ENCODE assay signal across 21 cellular contexts in the genomic region with DNA sequence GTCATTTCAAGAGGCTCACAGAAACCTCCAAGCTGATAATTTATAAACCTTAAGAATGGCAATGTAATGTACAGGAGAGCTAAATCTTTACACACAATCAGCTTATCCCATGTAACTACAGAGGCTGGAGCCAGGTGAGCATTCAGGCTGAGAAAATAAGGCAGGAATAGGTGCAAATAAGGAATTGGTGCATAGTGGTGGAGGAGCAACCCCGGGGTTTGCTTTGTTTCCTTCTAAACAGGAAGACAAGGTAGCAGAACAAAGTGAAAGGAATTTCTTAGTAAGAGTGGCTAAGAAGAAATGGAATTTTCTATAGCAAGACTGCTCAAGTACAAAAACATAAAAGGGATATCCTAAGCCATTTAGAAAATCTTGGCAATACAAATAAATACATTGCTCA.
A peak's percentile ranks its signal among the peaks of the same experiment; 100 is the strongest.
DNase-seq lines count a peak whose midpoint lies in the region; ATAC-seq, FAIRE-seq and TF ChIP-seq lines count a peak whose summit lies in the region.
"Had no signal": no experiment of that assay in that cellular context is flagged by ENCODE, and none has a peak within 500 bp of the region (broad histone marks: within the 10 kb centered on the region; RNA-seq: fewer than 3 reads in every experiment).

No MANE protein-coding gene starts in this region.

- H3K27me3 Mint-ChIP-seq in activated T-cell treated with anti-CD3 and anti-CD28 coated beads, Interleukin-2, amount 50 U/mL, for 72 hours (ENCODE audit: low read depth), result no peaks in the 10 kb centered on the region
- H3K27me3 Mint-ChIP-seq in T-helper 17 cell, result no peaks in the 10 kb centered on the region
- H3K27me3 Mint-ChIP-seq in effector memory CD8-positive, alpha-beta T cell, result no peaks in the 10 kb centered on the region
- H3K27me3 Mint-ChIP-seq in naive thymus-derived CD4-positive, alpha-beta T cell, result no peaks in the 10 kb centered on the region
- H3K27me3 Mint-ChIP-seq: CD8-positive, alpha-beta memory T cell had no signal

- H3K27ac Mint-ChIP-seq in activated T-cell treated with anti-CD3 and anti-CD28 coated beads, Interleukin-2, amount 50 U/mL, for 72 hours, result peak overlapping the region; percentile 21
- H3K27ac Mint-ChIP-seq in T-helper 17 cell, result peak overlapping the region; percentile 72
- peak overlapping the region in 1 of 2 donors; percentile 11 for H3K27ac Mint-ChIP-seq in effector memory CD8-positive, alpha-beta T cell
- no peak overlapping the region for H3K27ac Mint-ChIP-seq in naive thymus-derived CD4-positive, alpha-beta T cell

- no peak for TF ChIP-seq CTCF in kidney (IDR thresholded peaks at IDR 0.05; ENCODE audit: borderline replicate concordance, extremely low read depth, insufficient read depth)

- H3K27ac ChIP-seq in naive thymus-derived CD4-positive, alpha-beta T cell (ENCODE audit: low read depth, low read length), result no peak overlapping the region
- no peak overlapping the region for H3K27ac ChIP-seq in kidney (ENCODE audit: low read depth in 2 of 2, low read length in 2 of 2)
- H3K27ac ChIP-seq: A549, BLaER1 had no signal

- H3K27me3 ChIP-seq in naive thymus-derived CD4-positive, alpha-beta T cell (ENCODE audit: control insufficient read depth in 2 of 2, insufficient read depth in 2 of 2, low read length in 2 of 2), result no peaks in the 10 kb centered on the region
- H3K27me3 ChIP-seq: BLaER1 had no signal

- no peak overlapping the region for H3K4me3 ChIP-seq in naive thymus-derived CD4-positive, alpha-beta T cell (ENCODE audit: low read length)
- no peak overlapping the region for H3K4me3 ChIP-seq in kidney (ENCODE audit: low read length in 2 of 2)
- H3K4me3 ChIP-seq: A549, BLaER1 had no signal

- POLR2A ChIA-PET in naive thymus-derived CD4-positive, alpha-beta T cell (lab: Charles Lee), result no interaction called here

- no peaks in the 10 kb centered on the region for H3K36me3 ChIP-seq in naive thymus-derived CD4-positive, alpha-beta T cell (ENCODE audit: control insufficient read depth in 2 of 3, insufficient read depth in 3 of 3, low read length in 3 of 3)
- H3K36me3 ChIP-seq in kidney (ENCODE audit: control insufficient read depth in 1 of 2, insufficient read depth in 2 of 2, low read length in 2 of 2), result no peaks in the 10 kb centered on the region
- H3K36me3 ChIP-seq: BLaER1 had no signal

- intact Hi-C loops in naive thymus-derived CD4-positive, alpha-beta T cell (cut with micrococcal nuclease), result no loop called here
- intact Hi-C loops in kidney (cut with DNase I), result no loop called here

- DNase-seq in activated T-cell treated with anti-CD3 and anti-CD28 coated beads, Interleukin-2, amount 50 U/mL, for 72 hours, result no peak
- DNase-seq in activated T-cell treated with anti-CD3 and anti-CD28 coated beads for 4 hours (no peak), T-helper 17 cell (no peak), Ammon's horn (ENCODE audit: low spot score) (no peak), kidney (no peak)
- DNase-seq in effector memory CD8-positive, alpha-beta T cell, result no peak
- no peak for DNase-seq in naive thymus-derived CD4-positive, alpha-beta T cell
- DNase-seq: CD8-positive, alpha-beta memory T cell; DMS53; KG1; NCI-H1105 treated with DMSO at 0.1 percent for 48 hours; NCI-H1694 treated with DMSO at 0.1 percent for 48 hours; NCI-H2107; NCI-H510A; NCI-H774; SHP77 had no signal

- peak overlapping the region; percentile 54 to 72 for H3K4me3 Mint-ChIP-seq in activated T-cell treated with anti-CD3 and anti-CD28 coated beads, Interleukin-2, amount 50 U/mL, for 72 hours
- H3K4me3 Mint-ChIP-seq in T-helper 17 cell, result no peak overlapping the region
- H3K4me3 Mint-ChIP-seq in effector memory CD8-positive, alpha-beta T cell, result peak overlapping the region in 1 of 2 donors; percentile 4
- H3K4me3 Mint-ChIP-seq in naive thymus-derived CD4-positive, alpha-beta T cell, result peak overlapping the region in 6 of 10 donors; percentile 14 to 47 (median 28)

- CTCF ChIA-PET in naive thymus-derived CD4-positive, alpha-beta T cell (lab: Charles Lee), result interaction anchor here (0.9 kb wide), 1 partner anchor 12 kb away, joined by 3 read pairs; no protein-coding TSS in a partner anchor

- peaks cover 28% of the 10 kb centered on the region for H3K4me1 Mint-ChIP-seq in activated T-cell treated with anti-CD3 and anti-CD28 coated beads, Interleukin-2, amount 50 U/mL, for 72 hours (ENCODE audit: low read depth)
- peaks cover 26% of the 10 kb centered on the region for H3K4me1 Mint-ChIP-seq in T-helper 17 cell
- peaks cover 20 to 22% of the 10 kb centered on the region in 2 donors for H3K4me1 Mint-ChIP-seq in effector memory CD8-positive, alpha-beta T cell (ENCODE audit: low read depth in 2 of 2)
- H3K4me1 Mint-ChIP-seq in naive thymus-derived CD4-positive, alpha-beta T cell, result peaks cover 9 to 81% (median 55%) of the 10 kb centered on the region in 7 donors

- peaks cover 0 to 2% of the 10 kb centered on the region in 2 donors for H3K36me3 Mint-ChIP-seq in activated T-cell treated with anti-CD3 and anti-CD28 coated beads, Interleukin-2, amount 50 U/mL, for 72 hours (ENCODE audit: insufficient read depth in 2 of 2)
- no peaks in the 10 kb centered on the region for H3K36me3 Mint-ChIP-seq in T-helper 17 cell (ENCODE audit: low read depth)
- no peaks in the 10 kb centered on the region for H3K36me3 Mint-ChIP-seq in effector memory CD8-positive, alpha-beta T cell (ENCODE audit: insufficient read depth)
- peaks cover 0 to 19% (median 4%) of the 10 kb centered on the region in 5 donors for H3K36me3 Mint-ChIP-seq in naive thymus-derived CD4-positive, alpha-beta T cell
- H3K36me3 Mint-ChIP-seq: CD8-positive, alpha-beta memory T cell had no signal

- FAIRE-seq in kidney (lab: Jason Lieb, UNC), result no peak
- FAIRE-seq: A549, GM12892, H1 had no signal

- ATAC-seq in activated T-cell treated with anti-CD3 and anti-CD28 coated beads, Interleukin-2, amount 50 U/mL, for 72 hours (replicated peaks in 1 of 2), result no peak
- ATAC-seq in T-helper 17 cell (no peak), HG03521 (IDR thresholded peaks at IDR 0.05; ENCODE audit: unreplicated experiment) (no peak)
- ATAC-seq in effector memory CD8-positive, alpha-beta T cell (replicated peaks), result peak; percentile 31
- ATAC-seq in naive thymus-derived CD4-positive, alpha-beta T cell, result no peak
- ATAC-seq: A549 had no signal

- H3K9me3 ChIP-seq in T-helper 17 cell (ENCODE audit: control insufficient read depth, low read length, poor library complexity, severe bottlenecking) (no peaks in the 10 kb centered on the region), kidney (ENCODE audit: control insufficient read depth in 1 of 2, low read length in 2 of 2) (no peaks in the 10 kb centered on the region)
- H3K9me3 ChIP-seq in naive thymus-derived CD4-positive, alpha-beta T cell (ENCODE audit: control insufficient read depth in 2 of 3, low read length in 3 of 3), result no peaks in the 10 kb centered on the region
- H3K9me3 ChIP-seq: A549, BLaER1 had no signal

- H3K9ac ChIP-seq in kidney (ENCODE audit: low read length in 2 of 2), result no peak overlapping the region
- H3K9ac ChIP-seq: BLaER1 had no signal

- H3K9me3 Mint-ChIP-seq in activated T-cell treated with anti-CD3 and anti-CD28 coated beads, Interleukin-2, amount 50 U/mL, for 72 hours, result no peaks in the 10 kb centered on the region
- H3K9me3 Mint-ChIP-seq in effector memory CD8-positive, alpha-beta T cell, result no peaks in the 10 kb centered on the region
- H3K9me3 Mint-ChIP-seq in naive thymus-derived CD4-positive, alpha-beta T cell, result no peaks in the 10 kb centered on the region
- H3K9me3 Mint-ChIP-seq: CD8-positive, alpha-beta memory T cell had no signal

- peaks cover 15 to 16% of the 10 kb centered on the region in 2 donors for H3K4me1 ChIP-seq in naive thymus-derived CD4-positive, alpha-beta T cell (ENCODE audit: control insufficient read depth in 2 of 2, insufficient read depth in 2 of 2, low read length in 2 of 2)
- peaks cover 4 to 7% of the 10 kb centered on the region in 2 donors for H3K4me1 ChIP-seq in kidney (ENCODE audit: control insufficient read depth in 1 of 2, insufficient read depth in 1 of 2, low read depth in 1 of 2, low read length in 2 of 2)
- H3K4me1 ChIP-seq: A549, BLaER1 had no signal

Comparison
In these comparisons a context has a peak if more than half of its experiments do, and no peak if none do; other contexts are left out.
1. H3K27ac Mint-ChIP-seq: peak in activated T-cell treated with anti-CD3 and anti-CD28 coated beads, Interleukin-2, amount 50 U/mL, for 72 hours (single experiment) and T-helper 17 cell (single experiment); none in naive thymus-derived CD4-positive, alpha-beta T cell (0 of 9).